Comparison of ENCODE assay signal across 19 cellular contexts in the genomic region with DNA sequence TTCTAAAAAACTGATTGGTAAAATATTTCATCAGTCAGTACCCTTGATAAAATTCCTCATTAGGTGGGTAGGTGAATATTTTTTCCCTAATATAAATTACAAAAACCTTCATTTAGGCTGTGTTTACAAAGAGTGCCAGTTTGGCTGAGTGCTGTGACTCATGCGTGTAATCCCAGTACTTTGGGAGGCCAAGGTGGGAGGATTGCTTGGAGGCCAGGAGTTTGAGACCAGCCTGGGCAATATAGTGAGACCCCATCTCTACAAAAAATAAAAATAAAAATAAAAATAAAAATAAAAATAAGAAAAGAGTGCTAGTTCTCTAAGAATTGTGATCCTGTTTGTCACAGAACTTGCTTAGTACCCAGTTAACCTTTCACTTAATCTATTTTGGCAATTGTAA.
DNase-seq lines count a peak whose midpoint lies in the region; ATAC-seq and TF ChIP-seq lines count a peak whose summit lies in the region.
"Had no signal": no experiment of that assay in that cellular context is flagged by ENCODE, and none has a peak within 500 bp of the region (broad histone marks: within the 10 kb centered on the region; RNA-seq: fewer than 3 reads in every experiment).

No MANE protein-coding gene starts in this region.

- no peak overlapping the region for H2AFZ ChIP-seq in GM23248

- H3K9ac ChIP-seq in GM23248: no peak overlapping the region
- H3K9ac ChIP-seq: BLaER1 treated with 17β-estradiol and CSF1 and Interleukin-3, amounts not matched to agents 10 nM and 100 nM had no signal

- H3K27ac ChIP-seq in GM23248 (peak overlapping the region; percentile 65), brain microvascular endothelial cell (peak overlapping the region; percentile 18)
- H3K27ac ChIP-seq: BLaER1 treated with 17β-estradiol and CSF1 and Interleukin-3, amounts not matched to agents 10 nM and 100 nM had no signal

- peaks cover 48% of the 10 kb centered on the region for H3K4me1 ChIP-seq in GM23248 (ENCODE audit: insufficient read depth)

- no peaks in the 10 kb centered on the region for H4K20me1 ChIP-seq in GM23248 (ENCODE audit: insufficient read depth)

- CTCF ChIA-PET in WTC11 (lab: Charles Lee): no interaction called here

- H3K9me2 ChIP-seq in GM23248 (ENCODE audit: insufficient read depth): no peaks in the 10 kb centered on the region

- POLR2A ChIA-PET in WTC11 (lab: Charles Lee): no interaction called here

- intact Hi-C loops in posterior cingulate gyrus (cut with DNase I): loop anchor here (10.0 kb wide), 2 partner anchors 51 to 59 kb away; no protein-coding TSS in a partner anchor
- intact Hi-C loops in left colon (cut with DNase I, micrococcal nuclease): no loop called here

- H3F3A ChIP-seq in GM23248 (ENCODE audit: insufficient read depth): peaks cover 40% of the 10 kb centered on the region

- peaks cover 82% of the 10 kb centered on the region for H3K79me2 ChIP-seq in GM23248 (ENCODE audit: insufficient read depth)

- no peaks in the 10 kb centered on the region for H3K9me3 ChIP-seq in GM23248 (ENCODE audit: low read depth)
- H3K9me3 ChIP-seq: BLaER1 treated with 17β-estradiol and CSF1 and Interleukin-3, amounts not matched to agents 10 nM and 100 nM; HAP-1 had no signal

- in situ Hi-C loops in GM23248 (cut with MboI): no loop called here
- in situ Hi-C loops in brain microvascular endothelial cell (cut with HindIII; ENCODE audit: low pct_ligation_motif_present, low sequenced_read_pairs): no loop called here

- H3K4me3 Mint-ChIP-seq in WTC11 (no peak overlapping the region), osteocyte (ENCODE audit: unreplicated experiment) (no peak overlapping the region)
- H3K4me3 Mint-ChIP-seq: B cell; CD8-positive, alpha-beta T cell; IgD-negative memory B cell had no signal

- H3K4me3 ChIP-seq in GM23248 (no peak overlapping the region), brain microvascular endothelial cell (ENCODE audit: low read depth, low read length) (no peak overlapping the region)
- H3K4me3 ChIP-seq: BLaER1 treated with 17β-estradiol and CSF1 and Interleukin-3, amounts not matched to agents 10 nM and 100 nM; GM12878; HAP-1 had no signal

- no peaks in the 10 kb centered on the region for H3K27me3 ChIP-seq in GM23248 (replicated peaks; ENCODE audit: insufficient read depth)
- H3K27me3 ChIP-seq in brain microvascular endothelial cell (replicated peaks): no peaks in the 10 kb centered on the region
- H3K27me3 ChIP-seq: BLaER1 treated with 17β-estradiol and CSF1 and Interleukin-3, amounts not matched to agents 10 nM and 100 nM had no signal

- ATAC-seq in WTC11 (no peak), left colon (no peak)
- ATAC-seq: CD8-positive, alpha-beta T cell; GM12878 had no signal

- peaks cover 49% of the 10 kb centered on the region for H3K4me1 Mint-ChIP-seq in WTC11
- peaks cover 62% of the 10 kb centered on the region for H3K4me1 Mint-ChIP-seq in osteocyte (ENCODE audit: unreplicated experiment)

- DNase-seq in GM23248: no peak
- no peak for DNase-seq in WTC11 (ENCODE audit: low spot score)
- DNase-seq in brain microvascular endothelial cell: no peak
- no peak for DNase-seq in osteocyte (ENCODE audit: extremely low spot score, unreplicated experiment)
- no peak for DNase-seq in activated CD8-positive, alpha-beta memory T cell treated with anti-CD3 and anti-CD28 coated beads, Interleukin-2, amount 50 U/mL, for 4 hours
- no peak for DNase-seq in posterior cingulate gyrus
- DNase-seq in NCI-H1105 treated with DMSO at 0.1 percent for 48 hours (lab: John Stamatoyannopoulos, UW): no peak
- no peak for DNase-seq in left colon
- DNase-seq: 8988T; CD8-positive, alpha-beta T cell; DMS 273 treated with DMSO at 0.1 percent for 48 hours; DMS53; DND-41; EL had no signal

- H3K36me3 ChIP-seq in GM23248 (ENCODE audit: low read depth) (no peaks in the 10 kb centered on the region), brain microvascular endothelial cell (replicated peaks) (no peaks in the 10 kb centered on the region)
- H3K36me3 ChIP-seq: HAP-1 had no signal

- 88 to 90% methylated on average over 1 of the region's 1 CpG for WGBS in GM23248 (ENCODE audit: low coverage in 1 of 2, low lambda C conversion rate in 2 of 2, missing lambda C conversion rate in 2 of 2), 2 experiments

- H3K9me3 Mint-ChIP-seq in WTC11: no peaks in the 10 kb centered on the region
- no peaks in the 10 kb centered on the region for H3K9me3 Mint-ChIP-seq in osteocyte (ENCODE audit: unreplicated experiment)
- H3K9me3 Mint-ChIP-seq: CD8-positive, alpha-beta T cell had no signal

- H3K4me2 ChIP-seq in GM23248 (ENCODE audit: unreplicated experiment): no peak overlapping the region
- H3K4me2 ChIP-seq: BLaER1 treated with 17β-estradiol and CSF1 and Interleukin-3, amounts not matched to agents 10 nM and 100 nM had no signal

- H3K27ac Mint-ChIP-seq in WTC11 (no peak overlapping the region), osteocyte (ENCODE audit: unreplicated experiment) (peak overlapping the region; percentile 82)
- H3K27ac Mint-ChIP-seq: CD8-positive, alpha-beta T cell had no signal

- H3K27me3 Mint-ChIP-seq in WTC11 (ENCODE audit: low read depth): no peaks in the 10 kb centered on the region
- no peaks in the 10 kb centered on the region for H3K27me3 Mint-ChIP-seq in osteocyte (ENCODE audit: unreplicated experiment)
- H3K27me3 Mint-ChIP-seq: B cell, IgD-negative memory B cell had no signal

- TF ChIP-seq CTCF in WTC11 (IDR thresholded peaks at IDR 0.05) (no peak), brain microvascular endothelial cell (IDR thresholded peaks at IDR 0.05; ENCODE audit: low read depth, low read length, missing control alignments) (no peak), osteocyte (IDR thresholded peaks at IDR 0.05) (no peak)

- H3K36me3 Mint-ChIP-seq in WTC11 (peaks cover 13% of the 10 kb centered on the region), osteocyte (ENCODE audit: unreplicated experiment) (peaks cover 7% of the 10 kb centered on the region)

TF ChIP-seq in WTC11, 78 proteins besides CTCF, POLR2A, EP300 and RAD21:
- TF ChIP-seq, protein P1, sequence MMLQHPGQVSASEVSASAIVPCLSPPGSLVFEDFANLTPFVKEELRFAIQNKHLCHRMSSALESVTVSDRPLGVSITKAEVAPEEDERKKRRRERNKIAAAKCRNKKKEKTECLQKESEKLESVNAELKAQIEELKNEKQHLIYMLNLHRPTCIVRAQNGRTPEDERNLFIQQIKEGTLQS (CRISPR knock-in tag; conservative IDR thresholded peaks at IDR 0.05): no peak
- TF ChIP-seq ZNF121 (CRISPR knock-in tag; IDR thresholded peaks at IDR 0.05): peak; percentile 76; the same call in 1 of the 2 replicates
- TF ChIP-seq HMGA2 (CRISPR knock-in tag; IDR thresholded peaks at IDR 0.05): 0 out of 2 replicates have a peak, but pooled peaks have one; percentile 25
- no peak for TF ChIP-seq CREB1 (CRISPR knock-in tag; IDR thresholded peaks at IDR 0.05)
- no peak for TF ChIP-seq PRRX2 (CRISPR knock-in tag; IDR thresholded peaks at IDR 0.05)
- TF ChIP-seq, protein P2, sequence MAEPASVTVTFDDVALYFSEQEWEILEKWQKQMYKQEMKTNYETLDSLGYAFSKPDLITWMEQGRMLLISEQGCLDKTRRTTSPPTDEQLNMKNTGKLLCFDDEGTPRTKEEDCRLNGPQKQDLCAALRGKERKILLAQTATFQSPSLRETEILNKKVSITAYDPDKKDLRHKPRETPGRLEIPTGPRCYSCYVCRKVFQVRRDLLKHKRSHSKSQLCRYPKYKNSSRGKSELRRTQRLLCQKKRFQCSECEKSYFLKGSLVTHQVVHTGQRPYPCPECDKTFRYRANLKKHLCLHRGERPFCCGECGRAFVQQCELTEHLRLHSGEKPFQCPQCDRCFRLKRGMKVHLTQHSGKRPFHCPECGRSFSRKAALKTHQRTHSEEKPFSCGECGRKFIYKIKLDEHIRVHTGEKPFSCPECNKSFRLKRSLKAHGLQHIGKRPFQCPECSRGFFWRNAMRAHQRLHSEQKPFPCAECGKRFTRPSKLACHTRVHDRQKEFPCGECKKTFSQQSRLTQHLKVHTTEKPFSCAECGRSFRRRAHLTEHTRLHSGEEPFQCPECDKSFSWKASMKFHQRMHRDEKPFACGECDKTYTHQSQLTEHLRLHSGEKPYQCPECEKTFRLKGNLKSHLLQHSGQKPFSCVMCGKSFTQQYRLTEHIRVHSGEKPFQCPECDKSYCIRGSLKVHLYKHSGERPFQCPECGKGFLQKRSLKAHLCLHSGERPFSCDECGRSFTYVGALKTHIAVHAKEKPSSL (CRISPR knock-in tag; conservative IDR thresholded peaks at IDR 0.05): no peak
